Comparison of ENCODE assay signal across 1 cellular context in the genomic region with DNA sequence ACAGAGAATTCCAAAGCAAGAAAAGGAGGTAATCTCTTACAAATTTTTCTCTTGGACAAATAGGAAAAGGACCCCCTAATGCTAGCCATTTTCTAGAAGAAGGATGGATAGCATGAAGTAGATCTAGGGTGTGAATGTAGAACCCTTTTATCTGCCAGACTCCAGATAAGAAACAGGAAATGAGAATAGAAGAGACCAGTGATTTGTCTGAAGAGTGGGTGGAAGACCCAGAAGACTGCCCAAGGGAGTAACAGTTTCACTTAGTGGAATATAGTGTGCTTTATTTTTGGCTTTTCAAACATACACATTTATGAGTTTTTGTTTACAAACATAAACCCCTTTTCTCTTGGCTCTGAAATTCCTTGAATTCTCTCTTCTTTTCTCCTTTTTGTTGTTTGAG.
TF ChIP-seq lines count a peak whose summit lies in the region.

No MANE protein-coding gene starts in this region.

TF ChIP-seq in GM12878, 131 proteins besides CTCF, POLR2A, EP300 and RAD21:
- TF ChIP-seq IRF4 (IDR thresholded peaks at IDR 0.05; ENCODE audit: low read depth, low read length): no peak
- TF ChIP-seq SUPT20H (IDR thresholded peaks at IDR 0.05; ENCODE audit: borderline replicate concordance, control insufficient read depth, low read depth, low read length): no peak
- no peak for TF ChIP-seq ZBTB40 (IDR thresholded peaks at IDR 0.05; ENCODE audit: borderline replicate concordance)
- TF ChIP-seq CHD1 (IDR thresholded peaks at IDR 0.05; ENCODE audit: low read depth, low read length): no peak
- TF ChIP-seq BCLAF1 (IDR thresholded peaks at IDR 0.05): no peak
- no peak for TF ChIP-seq ZNF217 (IDR thresholded peaks at IDR 0.05)
- peak; percentile 64 for TF ChIP-seq SPI1 (IDR thresholded peaks at IDR 0.05; ENCODE audit: borderline replicate concordance, insufficient read depth, low read depth, low read length)
- TF ChIP-seq TCF3 (IDR thresholded peaks at IDR 0.05; ENCODE audit: borderline replicate concordance, insufficient read depth, low read depth, low read length): no peak
- no peak for TF ChIP-seq DPF2 (IDR thresholded peaks at IDR 0.05)
